8 cellular contexts compared by ENCODE assay signal in genomic region chr1:38860464-38860816, GRCh38. TPM values are rescaled to one million over a fixed set of nuclear protein-coding genes. Genes with fewer than 3 reads are reported as not detected.
DNase-seq lines count a peak whose midpoint lies in the region; ATAC-seq and TF ChIP-seq lines count a peak whose summit lies in the region.

No MANE protein-coding gene starts in this region.

- intact Hi-C loops in heart left ventricle (cut with DNase I) (loop anchor here in 3 of 10 donors (2.0 to 10.0 kb wide), 3 partner anchors 134 to 230 kb away; partner anchors contain the start of gene AKIRIN1 (in 1 of the 3)), cardiac septum (cut with DNase I) (no loop called here)

- peak overlapping the region; percentile 95 for H3K4me3 Mint-ChIP-seq in type B pancreatic cell

- H3K27ac ChIP-seq in heart left ventricle, result peak overlapping the region; percentile 25 to 96 (median 82)
- H3K27ac ChIP-seq in angular gyrus (ENCODE audit: low read depth, low read length), result peak overlapping the region; percentile 89
- peak overlapping the region; percentile 15 to 19 for H3K27ac ChIP-seq in liver (ENCODE audit: low read depth in 1 of 2, low read length in 2 of 2)

- H3K9ac ChIP-seq in liver (ENCODE audit: low read depth in 1 of 2, low read length in 2 of 2), result peak overlapping the region; percentile 56 to 81

- no peaks in the 10 kb centered on the region for H3K27me3 ChIP-seq in heart left ventricle
- no peaks in the 10 kb centered on the region for H3K27me3 ChIP-seq in liver (ENCODE audit: control insufficient read depth in 4 of 4, insufficient read depth in 4 of 4, low read length in 3 of 4)

- DNase-seq in heart left ventricle (no peak), cardiac septum (ENCODE audit: low spot score) (no peak), type B pancreatic cell (ENCODE audit: extremely low spot score, unreplicated experiment) (no peak), NOMO-1 (lab: John Stamatoyannopoulos, UW; ENCODE audit: unreplicated experiment in 2 of 2) (no peak)

- no peak for ATAC-seq in heart left ventricle
- ATAC-seq in GM18520 (IDR thresholded peaks at IDR 0.05; ENCODE audit: unreplicated experiment), result no peak
- no peak for ATAC-seq in HG02623 (IDR thresholded peaks at IDR 0.05; ENCODE audit: unreplicated experiment)

- peaks cover 11% of the 10 kb centered on the region for H3K36me3 Mint-ChIP-seq in type B pancreatic cell

- no peaks in the 10 kb centered on the region for H3K9me3 ChIP-seq in heart left ventricle
- H3K9me3 ChIP-seq in liver (ENCODE audit: control insufficient read depth in 4 of 4, low read length in 3 of 4), result no peaks in the 10 kb centered on the region

- TF ChIP-seq POLR2A in heart left ventricle (IDR thresholded peaks at IDR 0.05), result no peak

- no peaks in the 10 kb centered on the region for H3K9me3 Mint-ChIP-seq in type B pancreatic cell

- peak overlapping the region; percentile 79 for H3K27ac Mint-ChIP-seq in type B pancreatic cell

- no peak for TF ChIP-seq RAD21 in liver (IDR thresholded peaks at IDR 0.05)

- H3K4me1 ChIP-seq in heart left ventricle, result peaks cover 2 to 77% (median 48%) of the 10 kb centered on the region in 12 donors
- H3K4me1 ChIP-seq in liver (ENCODE audit: control insufficient read depth in 4 of 4, insufficient read depth in 4 of 4, low read length in 3 of 4), result peaks cover 6 to 28% (median 18%) of the 10 kb centered on the region in 4 donors

- peak overlapping the region; percentile 68 to 99 (median 92) for H3K4me3 ChIP-seq in heart left ventricle
- H3K4me3 ChIP-seq in liver (ENCODE audit: low read depth in 1 of 3, low read length in 3 of 3), result peak overlapping the region; percentile 61 to 83 (median 71)

- H3K27me3 Mint-ChIP-seq in type B pancreatic cell, result no peaks in the 10 kb centered on the region

- H3K36me3 ChIP-seq in heart left ventricle (peaks cover 0 to 30% (median 17%) of the 10 kb centered on the region in 9 donors), liver (ENCODE audit: control insufficient read depth in 4 of 4, insufficient read depth in 3 of 4, low read depth in 1 of 4, low read length in 3 of 4) (peaks cover 2 to 8% (median 5%) of the 10 kb centered on the region in 4 donors)

- 4 to 8% (median 6%) methylated on average over 6 of the region's 6 CpGs for WGBS in heart left ventricle, 4 donors
- 4% methylated on average over 6 of the region's 6 CpGs for WGBS in liver

- H3K4me1 Mint-ChIP-seq in type B pancreatic cell (ENCODE audit: unreplicated experiment), result peaks cover 16% of the 10 kb centered on the region

- TF ChIP-seq CTCF in heart left ventricle (IDR thresholded peaks at IDR 0.05), result no peak
- no peak for TF ChIP-seq CTCF in liver (IDR thresholded peaks at IDR 0.05; ENCODE audit: low read depth, low read length, missing input control)
- no peak for TF ChIP-seq CTCF in type B pancreatic cell (conservative IDR thresholded peaks at IDR 0.05)

TF ChIP-seq in liver, 16 proteins besides CTCF, POLR2A, EP300 and RAD21:
- TF ChIP-seq RXRA (IDR thresholded peaks at IDR 0.05), result no peak
- TF ChIP-seq SP1 (IDR thresholded peaks at IDR 0.05), result no peak
- no peak for TF ChIP-seq REST (IDR thresholded peaks at IDR 0.05)
- no peak for TF ChIP-seq HNF4G (IDR thresholded peaks at IDR 0.05)
- no peak for TF ChIP-seq NR2F2 (IDR thresholded peaks at IDR 0.05)
- no peak for TF ChIP-seq EGR1 (IDR thresholded peaks at IDR 0.05; ENCODE audit: low read depth in 2 of 2)
- no peak for TF ChIP-seq FOXA1 (IDR thresholded peaks at IDR 0.05)
- TF ChIP-seq, protein P1, sequence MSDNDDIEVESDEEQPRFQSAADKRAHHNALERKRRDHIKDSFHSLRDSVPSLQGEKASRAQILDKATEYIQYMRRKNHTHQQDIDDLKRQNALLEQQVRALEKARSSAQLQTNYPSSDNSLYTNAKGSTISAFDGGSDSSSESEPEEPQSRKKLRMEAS (IDR thresholded peaks at IDR 0.05), result no peak
- TF ChIP-seq, protein P2, sequence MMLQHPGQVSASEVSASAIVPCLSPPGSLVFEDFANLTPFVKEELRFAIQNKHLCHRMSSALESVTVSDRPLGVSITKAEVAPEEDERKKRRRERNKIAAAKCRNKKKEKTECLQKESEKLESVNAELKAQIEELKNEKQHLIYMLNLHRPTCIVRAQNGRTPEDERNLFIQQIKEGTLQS (IDR thresholded peaks at IDR 0.05), result no peak
- no peak for TF ChIP-seq ZBTB33 (IDR thresholded peaks at IDR 0.05)
- no peak for TF ChIP-seq GABPA (IDR thresholded peaks at IDR 0.05 in 1 of 2, conservative IDR thresholded peaks at IDR 0.05 in 1 of 2)
- no peak for TF ChIP-seq FOXA2 (IDR thresholded peaks at IDR 0.05)
- TF ChIP-seq YY1 (IDR thresholded peaks at IDR 0.05), result no peak
- no peak for TF ChIP-seq TAF1 (conservative IDR thresholded peaks at IDR 0.05)
- no peak for TF ChIP-seq HNF4A (conservative IDR thresholded peaks at IDR 0.05)
- TF ChIP-seq JUND (IDR thresholded peaks at IDR 0.05), result no peak

RNA-seq across cellular contexts. Expression of gene RRAGC, which starts 0.9 kb away (rescaled TPM):
- 10 to 100 TPM; 14.4 to 32.8 (median 22.3) TPM for total RNA-seq in heart left ventricle
- 10 to 100 TPM in 1 of 2 donors, 1 to 10 TPM in 1; 8.6 to 30.4 TPM for polyA plus RNA-seq in heart left ventricle
- total RNA-seq in cardiac septum, result 23.6 TPM
- 10 to 100 TPM in 1 of 2 donors, 1 to 10 TPM in 1; 6.6 to 10.1 TPM for total RNA-seq in liver
- 1 to 10 TPM; 6.7 to 7.7 TPM for polyA plus RNA-seq in liver
- total RNA-seq in type B pancreatic cell (ENCODE audit: low replicate concordance), result 25.3 and 26.1 TPM in 2 replicates

RNA-seq across cellular contexts. Expression of gene MYCBP, which starts 12.7 kb away (rescaled TPM):
- total RNA-seq in heart left ventricle (10 to 100 TPM in 5 of 9 donors, 1 to 10 TPM in 4; 4.8 to 26.2 (median 11.1) TPM), cardiac septum (7.7 TPM), liver (10 to 100 TPM in 1 of 2 donors, 1 to 10 TPM in 1; 8.2 to 12.5 TPM), type B pancreatic cell (ENCODE audit: low replicate concordance) (20.0 and 29.6 TPM in 2 replicates)
- polyA plus RNA-seq in heart left ventricle (10 to 100 TPM in 1 of 2 donors, 1 to 10 TPM in 1; 3.0 to 14.4 TPM), liver (10 to 100 TPM in 1 of 2 donors, 1 to 10 TPM in 1; 7.8 to 21.2 TPM)

RNA-seq across cellular contexts. Expression of gene GJA9, which starts 20.9 kb away (rescaled TPM):
- not detected for total RNA-seq in heart left ventricle
- polyA plus RNA-seq in heart left ventricle, result under 1 TPM in 1 of 2 donors, not detected in 1; 0.11 TPM
- not detected for total RNA-seq in cardiac septum
- not detected for total RNA-seq in liver
- not detected for polyA plus RNA-seq in liver
- not detected in 2 replicates for total RNA-seq in type B pancreatic cell (ENCODE audit: low replicate concordance)

Comparison
In these comparisons a context has a peak if more than half of its experiments do, and no peak if none do; other contexts are left out.
1. H3K27ac ChIP-seq: peak in every context shown above with its lines; median percentile 89 in angular gyrus; 82 in heart left ventricle; 17 in liver.